In the genomic region with DNA sequence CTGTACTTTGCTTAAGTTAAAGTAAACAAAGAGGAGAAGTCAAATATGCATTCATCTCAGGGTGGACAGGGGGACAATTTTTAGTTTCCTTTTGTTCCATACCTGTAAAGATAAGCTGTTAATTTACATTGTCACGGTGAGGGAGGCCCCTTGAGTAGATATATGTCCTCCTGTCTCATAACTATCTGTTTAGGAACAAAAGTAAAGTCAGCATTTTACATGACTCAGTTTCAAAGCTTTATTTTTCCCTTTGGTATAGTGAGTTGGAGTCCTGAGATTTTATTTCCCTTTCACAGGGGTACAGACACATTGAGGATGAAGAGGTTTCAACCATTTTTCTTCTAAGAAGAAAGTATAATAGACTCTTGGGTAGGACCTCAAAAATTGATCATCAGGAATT, we compare ENCODE assay signal across 18 cellular contexts. TPM values are rescaled to one million over a fixed set of nuclear protein-coding genes. Genes with fewer than 3 reads are reported as not detected.
DNase-seq lines count a peak whose midpoint lies in the region; ATAC-seq, FAIRE-seq and TF ChIP-seq lines count a peak whose summit lies in the region.
"Had no signal": no experiment of that assay in that cellular context is flagged by ENCODE, and none has a peak within 500 bp of the region (broad histone marks: within the 10 kb centered on the region; RNA-seq: fewer than 3 reads in every experiment).

No MANE protein-coding gene starts in this region.

- H4K20me1 ChIP-seq in endothelial cell of umbilical vein (replicated peaks; ENCODE audit: control insufficient read depth, extremely low read depth, insufficient read depth, low read length), result no peaks in the 10 kb centered on the region

- BruUV-seq in endothelial cell of umbilical vein (replicated peaks; lab: Mats Ljungman, UMichigan), result no TSS peak

- no peaks in the 10 kb centered on the region for H3K36me3 ChIP-seq in endothelial cell of umbilical vein (ENCODE audit: control insufficient read depth in 2 of 2, extremely low read depth in 1 of 2, insufficient read depth in 2 of 2, low read length in 2 of 2)
- no peaks in the 10 kb centered on the region for H3K36me3 ChIP-seq in uterus
- H3K36me3 ChIP-seq in ovary, result no peaks in the 10 kb centered on the region
- H3K36me3 ChIP-seq: gastrocnemius medialis had no signal

- H3K9ac ChIP-seq in endothelial cell of umbilical vein (replicated peaks; ENCODE audit: extremely low read depth, insufficient read depth, low read length), result no peak overlapping the region

- POLR2A ChIA-PET in A549 (lab: Yijun Ruan, JAX), result no interaction called here
- POLR2A ChIA-PET in activated CD4-positive, alpha-beta memory T cell treated with anti-CD3 and anti-CD28 coated beads for 36 hours (lab: Charles Lee), result interaction anchor here (1.7 to 1.8 kb wide), 2 partner anchors 51 to 70 kb away, joined by 5 to 8 read pairs; partner anchors contain the start of gene TESPA1
- POLR2A ChIA-PET in endothelial cell of umbilical vein (lab: Charles Lee), result no interaction called here

- H3K27me3 Mint-ChIP-seq in activated CD4-positive, alpha-beta memory T cell treated with anti-CD3 and anti-CD28 coated beads for 36 hours, result no peaks in the 10 kb centered on the region

- TF ChIP-seq CTCF in A549 (IDR thresholded peaks at IDR 0.05) (no peak), C4-2B (conservative IDR thresholded peaks at IDR 0.05) (no peak), endothelial cell of umbilical vein (IDR thresholded peaks at IDR 0.05; ENCODE audit: extremely low read depth in 1 of 2, insufficient read depth in 1 of 2, low read depth in 1 of 2, low read length in 2 of 2) (no peak), uterus (IDR thresholded peaks at IDR 0.05) (no peak), ovary (IDR thresholded peaks at IDR 0.05) (no peak)

- CTCF ChIA-PET in A549 (lab: Yijun Ruan, JAX), result interaction anchor here (1.0 to 2.1 kb wide), 5 partner anchors 11 to 185 kb away, joined by 3 to 7 read pairs (median 7); no protein-coding TSS in a partner anchor
- CTCF ChIA-PET in activated CD4-positive, alpha-beta memory T cell treated with anti-CD3 and anti-CD28 coated beads for 36 hours (lab: Charles Lee), result interaction anchor here (1.1 to 3.3 kb wide), 6 partner anchors 22 to 184 kb away, joined by 3 to 29 read pairs (median 8); no protein-coding TSS in a partner anchor
- CTCF ChIA-PET in endothelial cell of umbilical vein (lab: Charles Lee), result interaction anchor here (1.0 to 1.4 kb wide), 4 partner anchors 23 to 59 kb away, joined by 3 to 4 read pairs (median 3); no protein-coding TSS in a partner anchor

- H3K27ac ChIP-seq in A549 (peak overlapping the region; percentile 52 to 78; a peak in 4 of 6 replicates), C4-2B (peak overlapping the region; percentile 64), endothelial cell of umbilical vein (ENCODE audit: insufficient read depth, low read depth, low read length) (peak overlapping the region; percentile 21), uterus (no peak overlapping the region), ovary (no peak overlapping the region)
- H3K27ac ChIP-seq: gastrocnemius medialis had no signal

- TF ChIP-seq POLR2A in A549 (IDR thresholded peaks at IDR 0.05; ENCODE audit: low read length) (no peak), endothelial cell of umbilical vein (IDR thresholded peaks at IDR 0.05; ENCODE audit: low read depth, low read length) (no peak), uterus (IDR thresholded peaks at IDR 0.05) (no peak), ovary (IDR thresholded peaks at IDR 0.05) (no peak)

- H3K36me3 Mint-ChIP-seq in activated CD4-positive, alpha-beta memory T cell treated with anti-CD3 and anti-CD28 coated beads for 36 hours, result peaks cover 23% of the 10 kb centered on the region
- H3K36me3 Mint-ChIP-seq: mesothelial cell of epicardium had no signal

- H3K4me3 Mint-ChIP-seq in activated CD4-positive, alpha-beta memory T cell treated with anti-CD3 and anti-CD28 coated beads for 36 hours, result no peak overlapping the region
- H3K4me3 Mint-ChIP-seq: mesothelial cell of epicardium had no signal

- DNase-seq in A549 (ENCODE audit: low read depth in 1 of 2, low spot score in 1 of 2) (no peak), endothelial cell of umbilical vein (ENCODE audit: low read depth, low spot score) (no peak), uterus (no peak), ovary (no peak)
- no peak for DNase-seq in activated CD4-positive, alpha-beta memory T cell treated with anti-CD3 and anti-CD28 coated beads for 36 hours
- DNase-seq: activated CD8-positive, alpha-beta memory T cell treated with anti-CD3 and anti-CD28 coated beads for 24 hours; activated gamma-delta T cell; DMS153; gastrocnemius medialis; left cardiac atrium; NCI-H1436 treated with DMSO at 0.1 percent for 48 hours; NCI-H774 had no signal

- peaks cover 60% of the 10 kb centered on the region for H3K4me1 Mint-ChIP-seq in activated CD4-positive, alpha-beta memory T cell treated with anti-CD3 and anti-CD28 coated beads for 36 hours (ENCODE audit: low read depth)
- H3K4me1 Mint-ChIP-seq: mesothelial cell of epicardium had no signal

- intact Hi-C loops in activated CD4-positive, alpha-beta memory T cell treated with anti-CD3 and anti-CD28 coated beads for 36 hours (cut with micrococcal nuclease), result loop anchor here (10.0 kb wide), 1 partner anchor 520 kb away; the partner anchor contains the start of gene ITGA5
- intact Hi-C loops in endothelial cell of umbilical vein (cut with micrococcal nuclease), result no loop called here
- intact Hi-C loops in uterus (cut with DNase I; ENCODE audit: low total_unique reads), result no loop called here
- intact Hi-C loops in ovary (cut with DNase I), result no loop called here

- TF ChIP-seq RAD21 in A549 (conservative IDR thresholded peaks at IDR 0.05 in 1 of 2, IDR thresholded peaks at IDR 0.05 in 1 of 2), result no peak

- H2AFZ ChIP-seq in endothelial cell of umbilical vein (ENCODE audit: low read depth, low read length), result no peak overlapping the region

- dilution Hi-C loops in endothelial cell of umbilical vein (cut with MboI; ENCODE audit: extremely low pct_ligation_motif_present, low sequenced_read_pairs), result no loop called here

- H3K4me3 ChIP-seq in A549 (no peak overlapping the region), endothelial cell of umbilical vein (replicated peaks in 1 of 3; ENCODE audit: insufficient read depth in 1 of 3, low read depth in 1 of 3, low read length in 3 of 3) (no peak overlapping the region), uterus (no peak overlapping the region), ovary (no peak overlapping the region)
- H3K4me3 ChIP-seq: gastrocnemius medialis had no signal

- peaks cover 23% of the 10 kb centered on the region for H3K9me3 Mint-ChIP-seq in activated CD4-positive, alpha-beta memory T cell treated with anti-CD3 and anti-CD28 coated beads for 36 hours

- H3K4me2 ChIP-seq in A549 (no peak overlapping the region), endothelial cell of umbilical vein (ENCODE audit: insufficient read depth, low read length) (no peak overlapping the region)

- TF ChIP-seq EP300 in A549 (IDR thresholded peaks at IDR 0.05) (no peak), ovary (IDR thresholded peaks at IDR 0.05) (no peak)

- 47% methylated on average over 1 of the region's 1 CpG for WGBS in A549 (ENCODE audit: missing lambda C conversion rate)
- 38 to 75% (median 63%) methylated on average over 1 of the region's 1 CpG for WGBS in ovary, 3 donors

- H3K9me3 ChIP-seq in A549, result no peaks in the 10 kb centered on the region
- no peaks in the 10 kb centered on the region for H3K9me3 ChIP-seq in endothelial cell of umbilical vein (replicated peaks; ENCODE audit: control insufficient read depth, insufficient read depth, low read length)
- no peaks in the 10 kb centered on the region for H3K9me3 ChIP-seq in uterus
- H3K9me3 ChIP-seq in ovary, result no peaks in the 10 kb centered on the region
- H3K9me3 ChIP-seq: gastrocnemius medialis had no signal

- no peak for ATAC-seq in A549
- no peak for ATAC-seq in GM18868 (IDR thresholded peaks at IDR 0.05; ENCODE audit: unreplicated experiment)
- ATAC-seq: Panc1 had no signal

- no peaks in the 10 kb centered on the region for H3K9me1 ChIP-seq in endothelial cell of umbilical vein (replicated peaks; ENCODE audit: control insufficient read depth, extremely low read depth, insufficient read depth, low read length)

- H3K27ac Mint-ChIP-seq in activated CD4-positive, alpha-beta memory T cell treated with anti-CD3 and anti-CD28 coated beads for 36 hours, result peak overlapping the region; percentile 98
- H3K27ac Mint-ChIP-seq: mesothelial cell of epicardium had no signal

- FAIRE-seq in A549 (lab: Jason Lieb, UNC), result no peak
- FAIRE-seq in endothelial cell of umbilical vein (lab: Jason Lieb, UNC), result no peak
- FAIRE-seq: colon had no signal

- no peaks in the 10 kb centered on the region for H3K27me3 ChIP-seq in endothelial cell of umbilical vein (ENCODE audit: control insufficient read depth in 2 of 2, insufficient read depth in 2 of 2, low read length in 2 of 2)
- H3K27me3 ChIP-seq in uterus, result no peaks in the 10 kb centered on the region
- H3K27me3 ChIP-seq in ovary, result no peaks in the 10 kb centered on the region
- H3K27me3 ChIP-seq: gastrocnemius medialis had no signal

- H3K4me1 ChIP-seq in A549 (peaks cover 10% of the 10 kb centered on the region), endothelial cell of umbilical vein (ENCODE audit: control insufficient read depth, extremely low read depth, insufficient read depth, low read length) (peaks cover 27% of the 10 kb centered on the region), uterus (no peaks in the 10 kb centered on the region), ovary (ENCODE audit: insufficient read depth) (no peaks in the 10 kb centered on the region)
- H3K4me1 ChIP-seq: gastrocnemius medialis had no signal

- H3K79me2 ChIP-seq in endothelial cell of umbilical vein (ENCODE audit: control insufficient read depth, insufficient read depth, low read length), result no peaks in the 10 kb centered on the region

RNA-seq across cellular contexts. Expression of gene TESPA1, which starts 50.1 kb away (rescaled TPM):
- polyA plus RNA-seq in A549 (2011; rRNA removed), result not detected in 2 replicates
- not detected in 2 replicates for polyA plus RNA-seq in A549 (2012; cell fraction: cytosol; rRNA removed)
- polyA plus RNA-seq in A549 (2012; cell fraction: nucleus; rRNA removed), result not detected in 2 replicates
- not detected in 3 replicates for polyA plus RNA-seq in A549 (2017; fragmentation: RNase III; extraction: RNeasy Plus Mini Kit Qiagen cat#74134 plus additional on column Dnase treatment)
- polyA minus RNA-seq in A549 (2011; rRNA and poly(A)+ RNA removed), result not detected in 2 replicates
- total RNA-seq in activated CD4-positive, alpha-beta memory T cell treated with anti-CD3 and anti-CD28 coated beads for 36 hours, result 10 to 100 TPM; 73.9 to 74.8 TPM
- total RNA-seq in endothelial cell of umbilical vein, result not detected in 2 replicates
- polyA plus RNA-seq in endothelial cell of umbilical vein, result not detected in 2 replicates
- not detected in 2 replicates for polyA plus RNA-seq in endothelial cell of umbilical vein (2011; cell fraction: cytosol; rRNA removed)
- polyA plus RNA-seq in endothelial cell of umbilical vein (2011; cell fraction: nucleus; rRNA removed), result not detected in 2 replicates
- not detected in 2 replicates for polyA plus RNA-seq in endothelial cell of umbilical vein (2012)
- polyA minus RNA-seq in endothelial cell of umbilical vein, result not detected in 2 replicates
- not detected for polyA minus RNA-seq in endothelial cell of umbilical vein (2011; cell fraction: cytosol; rRNA and poly(A)+ RNA removed)
- polyA minus RNA-seq in endothelial cell of umbilical vein (2011; cell fraction: nucleus; rRNA and poly(A)+ RNA removed), result not detected in 2 replicates
- total RNA-seq in uterus, result 1 to 10 TPM in 1 of 4 donors, not detected in 3; 1.4 TPM
- 1 to 10 TPM; 1.3 to 3.5 (median 3.1) TPM for total RNA-seq in ovary
- polyA plus RNA-seq in ovary, result 1 to 10 TPM; 3.4 to 5.9 TPM
- polyA plus RNA-seq: BJ had no signal

Comparison
In these comparisons a context has a peak if more than half of its experiments do, and no peak if none do; other contexts are left out.
1. H3K27ac ChIP-seq: peak in A549 (2 of 2), C4-2B (single experiment) and endothelial cell of umbilical vein (single experiment); none in uterus (0 of 2) and ovary (0 of 2).
2. RNA of gene TESPA1, which starts 50.1 kb away (total RNA-seq): 73.9 to 74.8 TPM in activated CD4-positive, alpha-beta memory T cell treated with anti-CD3 and anti-CD28 coated beads for 36 hours; 1.3 to 3.5 TPM in ovary, 1.4 TPM in uterus and not detected in endothelial cell of umbilical vein; every median in the first group is over 10 times any median in the second.